In genomic region chr1:11272842-11273594, GRCh38 we compare ENCODE assay signal across 1 cellular context.
TF ChIP-seq lines count a peak whose summit lies in the region.

Gene UBIAD1 (plus strand): TSS chr1:11273198. CDS start chr1:11273532, 334 bp downstream.

TF ChIP-seq in HepG2, 621 proteins besides CTCF, POLR2A, EP300 and RAD21 (continued from another document and continues in another):
- TF ChIP-seq ZNF264 (CRISPR knock-in tag; IDR thresholded peaks at IDR 0.05) (peak; percentile 27; the same call in 1 of the 2 replicates), MAZ (IDR thresholded peaks at IDR 0.05; ENCODE audit: borderline replicate concordance, low read depth, low read length) (no peak), MAZ (CRISPR knock-in tag; IDR thresholded peaks at IDR 0.05; ENCODE audit: low read depth) (peak; percentile 80), ZBTB8A (CRISPR knock-in tag; IDR thresholded peaks at IDR 0.05; ENCODE audit: borderline replicate concordance, low read depth) (peak; percentile 52; the same call in 1 of the 2 replicates), SKI (IDR thresholded peaks at IDR 0.05; ENCODE audit: partially characterized antibody) (peak; percentile 45), HES4 (CRISPR knock-in tag; IDR thresholded peaks at IDR 0.05; ENCODE audit: borderline replicate concordance) (peak; percentile 74; the same call in 1 of the 2 replicates), ZKSCAN8 (CRISPR knock-in tag; IDR thresholded peaks at IDR 0.05; ENCODE audit: borderline replicate concordance) (no peak), ZNF513 (CRISPR knock-in tag; conservative IDR thresholded peaks at IDR 0.05) (no peak), U2AF1 (optimal IDR thresholded peaks at IDR 0.05; ENCODE audit: low read depth, low read length) (peak; percentile 85), PATZ1 (CRISPR knock-in tag; IDR thresholded peaks at IDR 0.05) (peak; percentile 42), ZEB1 (IDR thresholded peaks at IDR 0.05; ENCODE audit: insufficient replicate concordance, low read depth) (no peak), RARG (CRISPR knock-in tag; IDR thresholded peaks at IDR 0.05; ENCODE audit: low read depth) (no peak), ZBTB44 (CRISPR knock-in tag; IDR thresholded peaks at IDR 0.05) (no peak), THAP9 (CRISPR knock-in tag; IDR thresholded peaks at IDR 0.05; ENCODE audit: borderline replicate concordance) (peak; percentile 93), ZNF484 (CRISPR knock-in tag; IDR thresholded peaks at IDR 0.05; ENCODE audit: borderline replicate concordance, low read depth) (no peak), ZSCAN25 (CRISPR knock-in tag; IDR thresholded peaks at IDR 0.05) (no peak), SNRNP70 (IDR thresholded peaks at IDR 0.05; ENCODE audit: low read depth, low read length) (no peak), PHF5A (CRISPR knock-in tag; IDR thresholded peaks at IDR 0.05; ENCODE audit: low read depth, unreplicated experiment) (no peak), PTBP1 (IDR thresholded peaks at IDR 0.05; ENCODE audit: low read depth, low read length, poor library complexity, severe bottlenecking) (no peak), ZNF878 (CRISPR knock-in tag; IDR thresholded peaks at IDR 0.05) (no peak), ZSCAN20 (CRISPR knock-in tag; IDR thresholded peaks at IDR 0.05; ENCODE audit: borderline replicate concordance) (peak; percentile 89), ZBTB20 (CRISPR knock-in tag; IDR thresholded peaks at IDR 0.05; ENCODE audit: borderline replicate concordance, low read depth) (peak; percentile 45; the same call in 1 of the 2 replicates), ZNF589 (CRISPR knock-in tag; conservative IDR thresholded peaks at IDR 0.05) (no peak), SRY (CRISPR knock-in tag; IDR thresholded peaks at IDR 0.05) (peak; percentile 76; the same call in 1 of the 2 replicates), GRHL1 (CRISPR knock-in tag; conservative IDR thresholded peaks at IDR 0.05) (no peak), ZNF101 (CRISPR knock-in tag; IDR thresholded peaks at IDR 0.05; ENCODE audit: borderline replicate concordance, low read depth) (peak; percentile 57; the same call in 1 of the 2 replicates), ZNF619 (CRISPR knock-in tag; IDR thresholded peaks at IDR 0.05) (0 out of 2 replicates have a peak, but pooled peaks have one; percentile 21), RBAK (CRISPR knock-in tag; IDR thresholded peaks at IDR 0.05) (no peak), KLF6 (CRISPR knock-in tag; IDR thresholded peaks at IDR 0.05) (0 out of 2 replicates have a peak, but pooled peaks have one; percentile 52), ZBTB25 (CRISPR knock-in tag; IDR thresholded peaks at IDR 0.05) (peak; percentile 65), ZNF609 (CRISPR knock-in tag; IDR thresholded peaks at IDR 0.05; ENCODE audit: borderline replicate concordance) (no peak), CHD4 (IDR thresholded peaks at IDR 0.05; ENCODE audit: borderline replicate concordance, low read length) (no peak), REST (IDR thresholded peaks at IDR 0.05; ENCODE audit: borderline replicate concordance in 1 of 2, low read depth in 1 of 2, low read length in 2 of 2) (no peak), YEATS2 (CRISPR knock-in tag; IDR thresholded peaks at IDR 0.05; ENCODE audit: borderline replicate concordance) (peak; percentile 39; the same call in 1 of the 2 replicates), ARNTL (CRISPR knock-in tag; IDR thresholded peaks at IDR 0.05) (peak; percentile 74; the same call in 1 of the 2 replicates), HOXD1 (CRISPR knock-in tag; IDR thresholded peaks at IDR 0.05) (no peak; the same call in 1 of the 2 replicates), ELF1 (CRISPR knock-in tag; IDR thresholded peaks at IDR 0.05) (no peak; the same call in 1 of the 2 replicates), FOXK1 (CRISPR knock-in tag; IDR thresholded peaks at IDR 0.05; ENCODE audit: borderline replicate concordance, low read depth) (peak; percentile 48; the same call in 1 of the 2 replicates), ATF5 (CRISPR knock-in tag; IDR thresholded peaks at IDR 0.05; ENCODE audit: low read depth) (no peak; the same call in 1 of the 2 replicates)
